In the genomic region with DNA sequence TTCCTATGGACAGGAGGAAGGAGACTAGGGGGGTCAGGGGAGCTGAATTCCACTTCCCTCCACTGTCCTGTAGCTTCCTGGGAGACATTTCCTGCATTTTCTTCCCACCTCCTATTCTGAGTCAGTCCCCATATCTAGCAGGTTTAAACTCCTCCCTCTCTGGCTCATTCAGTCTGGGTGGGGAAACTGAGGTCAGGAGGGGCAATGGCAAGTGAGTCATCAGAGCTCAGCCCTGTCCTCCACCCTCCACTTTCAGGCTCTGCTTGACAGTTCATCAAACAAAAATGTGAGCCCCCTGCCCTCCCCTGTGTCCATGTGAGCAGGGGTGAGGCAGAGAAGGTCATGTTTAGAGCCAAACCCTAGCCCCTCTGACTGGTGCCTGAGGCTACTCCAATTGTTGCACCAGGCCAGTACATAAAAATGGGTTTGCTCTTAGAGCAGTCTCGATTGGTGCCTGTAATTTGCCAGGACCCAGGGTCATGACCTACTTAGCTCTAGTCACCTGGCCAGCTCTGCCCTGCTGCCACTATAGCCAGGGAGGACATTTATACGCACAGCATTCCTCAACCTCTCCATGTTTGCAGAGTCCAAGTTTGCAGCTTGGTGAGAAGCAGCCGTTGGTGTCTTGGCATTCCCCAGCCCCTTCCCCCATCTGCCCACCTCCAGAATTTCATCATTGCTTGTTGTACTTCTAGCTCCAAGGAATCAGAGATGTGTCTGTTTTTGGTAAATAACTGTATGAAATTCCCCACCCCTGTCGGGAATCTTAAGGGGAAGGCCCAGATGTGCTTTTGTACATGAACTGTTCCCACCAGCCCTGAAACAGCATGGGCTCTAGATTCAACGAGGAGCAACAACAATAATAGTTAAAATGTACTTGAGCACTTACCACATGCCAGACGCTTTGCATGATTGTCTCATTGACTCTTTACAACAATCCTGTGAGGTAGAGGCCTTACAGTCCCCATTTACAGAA, we compare ENCODE assay signal across 8 cellular contexts. TPM values are rescaled to one million over a fixed set of nuclear protein-coding genes. Genes with fewer than 3 reads are reported as not detected.
DNase-seq lines count a peak whose midpoint lies in the region; ATAC-seq and TF ChIP-seq lines count a peak whose summit lies in the region.
"Had no signal": no experiment of that assay in that cellular context is flagged by ENCODE, and none has a peak within 500 bp of the region (broad histone marks: within the 10 kb centered on the region; RNA-seq: fewer than 3 reads in every experiment).

No MANE protein-coding gene starts in this region.

- no peaks in the 10 kb centered on the region for H3F3A ChIP-seq in smooth muscle cell (ENCODE audit: low read depth)

- H3K4me2 ChIP-seq in fibroblast of lung (ENCODE audit: extremely low read depth, insufficient read depth, low read length) (peak overlapping the region; percentile 72), smooth muscle cell (no peak overlapping the region)

- H4K20me1 ChIP-seq in fibroblast of lung (ENCODE audit: control insufficient read depth, extremely low read depth, insufficient read depth, low read length), result no peaks in the 10 kb centered on the region
- H4K20me1 ChIP-seq in smooth muscle cell (ENCODE audit: low read depth), result peaks cover 34% of the 10 kb centered on the region

- H3K9ac ChIP-seq in fibroblast of lung (ENCODE audit: insufficient read depth, low read length) (no peak overlapping the region), smooth muscle cell (ENCODE audit: low read depth) (no peak overlapping the region)

- no peaks in the 10 kb centered on the region for H3K27me3 ChIP-seq in fibroblast of lung (ENCODE audit: control insufficient read depth, insufficient read depth, low read length)
- H3K27me3 ChIP-seq in smooth muscle cell (ENCODE audit: low read depth), result no peaks in the 10 kb centered on the region

- peaks cover 13% of the 10 kb centered on the region for H3K36me3 ChIP-seq in fibroblast of lung (ENCODE audit: control insufficient read depth, insufficient read depth, low read length)
- peaks cover 6% of the 10 kb centered on the region for H3K36me3 ChIP-seq in smooth muscle cell (ENCODE audit: low read depth)

- 93% methylated on average over 6 of the region's 6 CpGs for WGBS in smooth muscle cell (ENCODE audit: low lambda C conversion rate)

- H3K4me3 ChIP-seq in fibroblast of lung (replicated peaks in 1 of 4; ENCODE audit: control extremely low read depth in 1 of 4, insufficient read depth in 1 of 4, low read depth in 3 of 4, low read length in 4 of 4), result peak overlapping the region in 1 of 4 experiments; percentile 19
- no peak overlapping the region for H3K4me3 ChIP-seq in smooth muscle cell

- ATAC-seq in HG02840 (IDR thresholded peaks at IDR 0.05; ENCODE audit: low FRiP score, unreplicated experiment), result no peak

- no peak overlapping the region for H2AFZ ChIP-seq in fibroblast of lung (ENCODE audit: low read length)
- H2AFZ ChIP-seq in smooth muscle cell (ENCODE audit: low read depth), result no peak overlapping the region

- no peaks in the 10 kb centered on the region for H3K9me3 ChIP-seq in fibroblast of lung (ENCODE audit: control insufficient read depth, insufficient read depth, low read depth, low read length)
- H3K9me3 ChIP-seq in smooth muscle cell (replicated peaks; ENCODE audit: low read depth), result no peaks in the 10 kb centered on the region

- H3K79me2 ChIP-seq in fibroblast of lung (ENCODE audit: control insufficient read depth, insufficient read depth, low read length) (no peaks in the 10 kb centered on the region), smooth muscle cell (ENCODE audit: low read depth) (no peaks in the 10 kb centered on the region)

- H3K4me1 ChIP-seq in fibroblast of lung (ENCODE audit: control insufficient read depth, extremely low read depth, insufficient read depth, low read length), result peaks cover 28% of the 10 kb centered on the region
- no peaks in the 10 kb centered on the region for H3K4me1 ChIP-seq in smooth muscle cell (ENCODE audit: low read depth)

- TF ChIP-seq CTCF in fibroblast of lung (conservative IDR thresholded peaks at IDR 0.05 in 1 of 2, IDR thresholded peaks at IDR 0.05 in 1 of 2; ENCODE audit: low read depth in 1 of 2, low read length in 2 of 2) (no peak), smooth muscle cell (IDR thresholded peaks at IDR 0.05; ENCODE audit: borderline replicate concordance, insufficient read depth, poor library complexity, severe bottlenecking) (no peak)

- DNase-seq in M059J (ENCODE audit: low read depth) (peak; percentile 76), fibroblast of lung (ENCODE audit: low read depth in 2 of 2) (peak; percentile 77 to 79), smooth muscle cell of the brain vasculature (ENCODE audit: low read depth, low spot score) (peak; percentile 79), smooth muscle cell (lab: John Stamatoyannopoulos, UW; ENCODE audit: unreplicated experiment) (no peak)
- no peak for DNase-seq in effector CD4-positive, alpha-beta T cell
- DNase-seq: stimulated activated CD4-positive, alpha-beta T cell treated with anti-CD3 and anti-CD28 coated beads, Interleukin-4, amount 100 ng/mL, for 4 hours had no signal

- H3K27ac ChIP-seq in fibroblast of lung (ENCODE audit: insufficient read depth, low read length) (peak overlapping the region; percentile 88), smooth muscle cell (ENCODE audit: low read depth) (no peak overlapping the region)
- H3K27ac ChIP-seq: HL-60 had no signal

RNA-seq across cellular contexts. Expression of a gene that starts 20.7 kb away (rescaled TPM):
- total RNA-seq in M059J (2014; rRNA removed; shearing (Covaris generic)), result 45.0 and 96.3 TPM in 2 replicates
- 30.6 and 39.1 TPM in 2 replicates for total RNA-seq in fibroblast of lung
- polyA plus RNA-seq in fibroblast of lung, result 33.0 and 48.8 TPM in 2 replicates
- 79.9 and 98.8 TPM in 2 replicates for polyA plus RNA-seq in fibroblast of lung (2012)
- 200 and 235 TPM in 2 replicates for polyA minus RNA-seq in fibroblast of lung (ENCODE audit: low replicate concordance)
- 37.1 and 58.3 TPM in 2 replicates for total RNA-seq in smooth muscle cell
- polyA plus RNA-seq in smooth muscle cell, result 61.8 and 81.9 TPM in 2 replicates

RNA-seq across cellular contexts. Expression of a gene that starts 27.1 kb away (rescaled TPM):
- total RNA-seq in M059J (2014; rRNA removed; shearing (Covaris generic)), result 0.54 and 3.2 TPM in 2 replicates
- 0.51 and 0.99 TPM in 2 replicates for total RNA-seq in fibroblast of lung
- 8.1 and 25.0 TPM in 2 replicates for polyA plus RNA-seq in fibroblast of lung
- 12.0 and 41.8 TPM in 2 replicates for polyA plus RNA-seq in fibroblast of lung (2012)
- not detected in 2 replicates for polyA minus RNA-seq in fibroblast of lung (ENCODE audit: low replicate concordance)
- not detected in 2 replicates for total RNA-seq in smooth muscle cell
- 0.37 TPM in 1 of 2 replicates, not detected in the other for polyA plus RNA-seq in smooth muscle cell

RNA-seq across cellular contexts. Expression of a gene that starts 27.9 kb away (rescaled TPM):
- 69.0 and 79.3 TPM in 2 replicates for total RNA-seq in M059J (2014; rRNA removed; shearing (Covaris generic))
- total RNA-seq in fibroblast of lung, result 38.8 and 46.4 TPM in 2 replicates
- polyA plus RNA-seq in fibroblast of lung, result 65.5 and 87.2 TPM in 2 replicates
- 56.2 and 73.7 TPM in 2 replicates for polyA plus RNA-seq in fibroblast of lung (2012)
- 28.3 and 42.1 TPM in 2 replicates for polyA minus RNA-seq in fibroblast of lung (ENCODE audit: low replicate concordance)
- 27.8 and 29.8 TPM in 2 replicates for total RNA-seq in smooth muscle cell
- polyA plus RNA-seq in smooth muscle cell, result 35.8 and 42.7 TPM in 2 replicates

RNA-seq across cellular contexts. Expression of a gene that starts 28.2 kb away (rescaled TPM):
- total RNA-seq in M059J (2014; rRNA removed; shearing (Covaris generic)), result 46.7 and 47.3 TPM in 2 replicates
- total RNA-seq in fibroblast of lung (15.4 and 23.0 TPM in 2 replicates), smooth muscle cell (23.0 and 23.8 TPM in 2 replicates)
- polyA plus RNA-seq in fibroblast of lung (28.9 and 37.0 TPM in 2 replicates), smooth muscle cell (36.3 and 37.7 TPM in 2 replicates)
- 25.6 and 31.1 TPM in 2 replicates for polyA plus RNA-seq in fibroblast of lung (2012)
- 77.9 and 123 TPM in 2 replicates for polyA minus RNA-seq in fibroblast of lung (ENCODE audit: low replicate concordance)

RNA-seq across cellular contexts. Expression of a gene that starts 42.3 kb away (rescaled TPM):
- total RNA-seq in M059J (2014; rRNA removed; shearing (Covaris generic)), result 0.12 TPM in 1 of 2 replicates, not detected in the other
- total RNA-seq in fibroblast of lung (under 0.01 TPM in 2 replicates), smooth muscle cell (0.36 and 0.76 TPM in 2 replicates)
- polyA plus RNA-seq in fibroblast of lung (0.06 TPM in 1 of 2 replicates, not detected in the other), smooth muscle cell (2.1 and 3.2 TPM in 2 replicates)
- 0.10 and 0.16 TPM in 2 replicates for polyA plus RNA-seq in fibroblast of lung (2012)
- polyA minus RNA-seq in fibroblast of lung (ENCODE audit: low replicate concordance), result 0.07 and 0.12 TPM in 2 replicates

Comparison
In these comparisons a context has a peak if more than half of its experiments do, and no peak if none do; other contexts are left out.
1. DNase-seq: peak in M059J (single experiment), fibroblast of lung (2 of 2) and smooth muscle cell of the brain vasculature (single experiment); none in effector CD4-positive, alpha-beta T cell (single experiment) and smooth muscle cell (single experiment).